In genomic region chr12:106305376-106305775, GRCh38 we compare ENCODE assay signal across 14 cellular contexts. TPM values are rescaled to one million over a fixed set of nuclear protein-coding genes. Genes with fewer than 3 reads are reported as not detected.
DNase-seq lines count a peak whose midpoint lies in the region; ATAC-seq and TF ChIP-seq lines count a peak whose summit lies in the region.
"Had no signal": no experiment of that assay in that cellular context is flagged by ENCODE, and none has a peak within 500 bp of the region (broad histone marks: within the 10 kb centered on the region; RNA-seq: fewer than 3 reads in every experiment).

No MANE protein-coding gene starts in this region.

- H3K9me2 ChIP-seq in Karpas-422 (replicated peaks; ENCODE audit: insufficient read depth, low read length): no peaks in the 10 kb centered on the region

- peak overlapping the region; percentile 42 for H3K9ac ChIP-seq in Karpas-422 (ENCODE audit: low read length)

- no peaks in the 10 kb centered on the region for H4K20me1 ChIP-seq in Karpas-422 (ENCODE audit: insufficient read depth, low read depth, low read length)

- H3K27ac Mint-ChIP-seq in effector memory CD8-positive, alpha-beta T cell: peak overlapping the region; percentile 11 to 100

- peaks cover 88% of the 10 kb centered on the region for H3K4me1 ChIP-seq in Karpas-422 (ENCODE audit: low read length)

- no peaks in the 10 kb centered on the region for H3K36me3 ChIP-seq in Karpas-422 (ENCODE audit: insufficient read depth, low read length)
- H3K36me3 ChIP-seq: upper lobe of right lung had no signal

- H3K4me1 Mint-ChIP-seq in effector memory CD8-positive, alpha-beta T cell (ENCODE audit: low read depth in 2 of 2): peaks cover 59 to 62% of the 10 kb centered on the region in 2 donors

- DNase-seq in NCI-H748 (lab: John Stamatoyannopoulos, UW; ENCODE audit: unreplicated experiment) (peak; percentile 27), NCI-H748 treated with DMSO at 0.1 percent for 48 hours (lab: John Stamatoyannopoulos, UW) (no peak), Karpas-422 (no peak), omental fat pad (ENCODE audit: low spot score) (no peak), COR-L47 (lab: John Stamatoyannopoulos, UW) (no peak)
- DNase-seq in effector memory CD8-positive, alpha-beta T cell: no peak
- DNase-seq: central memory CD4-positive, alpha-beta T cell; DMS153; NCI-H510A; SHP77 treated with DMSO at 0.1 percent for 48 hours; small intestine; upper lobe of right lung had no signal

- peak overlapping the region; percentile 91; the same call in 1 of the 2 replicates for H3K4me3 ChIP-seq in Karpas-422 (ENCODE audit: low read length)
- H3K4me3 ChIP-seq: upper lobe of right lung had no signal

- H3K9me3 ChIP-seq in Karpas-422 (ENCODE audit: low read length): no peaks in the 10 kb centered on the region
- H3K9me3 ChIP-seq: upper lobe of right lung had no signal

- H3K4me2 ChIP-seq in Karpas-422 (ENCODE audit: low read depth, low read length, poor library complexity, severe bottlenecking): peak overlapping the region; percentile 95

- no peak overlapping the region for H2AFZ ChIP-seq in Karpas-422 (ENCODE audit: low read length)

- TF ChIP-seq CTCF in omental fat pad (IDR thresholded peaks at IDR 0.05): no peak

- ATAC-seq in effector memory CD8-positive, alpha-beta T cell (replicated peaks): no peak
- ATAC-seq in omental fat pad (ENCODE audit: low FRiP score) (peak; percentile 1), SK-N-SH treated with all-trans-retinoic acid at 6 μM for 48 hours (no peak), HG03432 (IDR thresholded peaks at IDR 0.05; ENCODE audit: unreplicated experiment) (no peak)
- ATAC-seq: upper lobe of right lung had no signal

- H3K36me3 Mint-ChIP-seq in effector memory CD8-positive, alpha-beta T cell (ENCODE audit: insufficient read depth): peaks cover 31% of the 10 kb centered on the region

- H3K4me3 Mint-ChIP-seq in effector memory CD8-positive, alpha-beta T cell: peak overlapping the region in 1 of 2 donors; percentile 97

- no peaks in the 10 kb centered on the region for H3K27me3 ChIP-seq in Karpas-422 (ENCODE audit: low read length)
- H3K27me3 ChIP-seq: upper lobe of right lung had no signal

- H3K9me3 Mint-ChIP-seq in effector memory CD8-positive, alpha-beta T cell: no peaks in the 10 kb centered on the region

- H3K27ac ChIP-seq in Karpas-422 (ENCODE audit: low read length): peak overlapping the region; percentile 77
- H3K27ac ChIP-seq: upper lobe of right lung had no signal

- no peaks in the 10 kb centered on the region; the same call in 1 of the 2 replicates for H3K79me2 ChIP-seq in Karpas-422 (ENCODE audit: low read length)

- H3K27me3 Mint-ChIP-seq in effector memory CD8-positive, alpha-beta T cell: no peaks in the 10 kb centered on the region

TF ChIP-seq in SK-N-SH treated with all-trans-retinoic acid at 6 μM for 48 hours, 23 proteins besides CTCF, POLR2A, EP300 and RAD21:
- TF ChIP-seq SNAI2 (CRISPR knock-in tag; IDR thresholded peaks at IDR 0.05) (no peak), ARNTL (CRISPR knock-in tag; IDR thresholded peaks at IDR 0.05; ENCODE audit: borderline replicate concordance, low read depth) (no peak), TOX (CRISPR knock-in tag; IDR thresholded peaks at IDR 0.05; ENCODE audit: borderline replicate concordance) (no peak), BACH2 (CRISPR knock-in tag; IDR thresholded peaks at IDR 0.05; ENCODE audit: borderline replicate concordance) (no peak), POU6F1 (CRISPR knock-in tag; IDR thresholded peaks at IDR 0.05; ENCODE audit: borderline replicate concordance, low read depth) (no peak), CSDC2 (CRISPR knock-in tag; IDR thresholded peaks at IDR 0.05) (no peak), TSHZ2 (CRISPR knock-in tag; IDR thresholded peaks at IDR 0.05) (no peak), TCF4 (CRISPR knock-in tag; IDR thresholded peaks at IDR 0.05; ENCODE audit: borderline replicate concordance) (no peak), ZC3H10 (CRISPR knock-in tag; IDR thresholded peaks at IDR 0.05) (no peak), CREB5 (CRISPR knock-in tag; IDR thresholded peaks at IDR 0.05; ENCODE audit: low read depth) (no peak), ESRRG (CRISPR knock-in tag; IDR thresholded peaks at IDR 0.05) (no peak), OSR1 (CRISPR knock-in tag; IDR thresholded peaks at IDR 0.05) (no peak), ZFP3 (CRISPR knock-in tag; IDR thresholded peaks at IDR 0.05) (no peak), GLIS3 (CRISPR knock-in tag; IDR thresholded peaks at IDR 0.05) (no peak), RARB (CRISPR knock-in tag; IDR thresholded peaks at IDR 0.05) (no peak), ZNF70 (CRISPR knock-in tag; IDR thresholded peaks at IDR 0.05) (no peak)
- TF ChIP-seq, protein P1, sequence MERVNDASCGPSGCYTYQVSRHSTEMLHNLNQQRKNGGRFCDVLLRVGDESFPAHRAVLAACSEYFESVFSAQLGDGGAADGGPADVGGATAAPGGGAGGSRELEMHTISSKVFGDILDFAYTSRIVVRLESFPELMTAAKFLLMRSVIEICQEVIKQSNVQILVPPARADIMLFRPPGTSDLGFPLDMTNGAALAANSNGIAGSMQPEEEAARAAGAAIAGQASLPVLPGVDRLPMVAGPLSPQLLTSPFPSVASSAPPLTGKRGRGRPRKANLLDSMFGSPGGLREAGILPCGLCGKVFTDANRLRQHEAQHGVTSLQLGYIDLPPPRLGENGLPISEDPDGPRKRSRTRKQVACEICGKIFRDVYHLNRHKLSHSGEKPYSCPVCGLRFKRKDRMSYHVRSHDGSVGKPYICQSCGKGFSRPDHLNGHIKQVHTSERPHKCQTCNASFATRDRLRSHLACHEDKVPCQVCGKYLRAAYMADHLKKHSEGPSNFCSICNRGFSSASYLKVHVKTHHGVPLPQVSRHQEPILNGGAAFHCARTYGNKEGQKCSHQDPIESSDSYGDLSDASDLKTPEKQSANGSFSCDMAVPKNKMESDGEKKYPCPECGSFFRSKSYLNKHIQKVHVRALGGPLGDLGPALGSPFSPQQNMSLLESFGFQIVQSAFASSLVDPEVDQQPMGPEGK (CRISPR knock-in tag; IDR thresholded peaks at IDR 0.05; ENCODE audit: borderline replicate concordance): no peak

RNA-seq across cellular contexts. Expression of gene TCP11L2, which starts 2.8 kb away (rescaled TPM):
- total RNA-seq in Karpas-422 (2014; rRNA removed; shearing (Covaris generic); ENCODE audit: low replicate concordance): 40.1 and 55.9 TPM in 2 replicates
- 10 to 100 TPM; 14.3 to 54.1 (median 23.9) TPM for total RNA-seq in omental fat pad

RNA-seq across cellular contexts. Expression of gene POLR3B, which starts 52.2 kb away (rescaled TPM):
- total RNA-seq in Karpas-422 (2014; rRNA removed; shearing (Covaris generic); ENCODE audit: low replicate concordance): 10.0 and 13.6 TPM in 2 replicates
- 10 to 100 TPM in 1 of 4 donors, 1 to 10 TPM in 3; 7.1 to 10.9 (median 8.4) TPM for total RNA-seq in omental fat pad

RNA-seq across cellular contexts. Expression of gene CKAP4, which starts 57.6 kb away (rescaled TPM):
- total RNA-seq in Karpas-422 (2014; rRNA removed; shearing (Covaris generic); ENCODE audit: low replicate concordance): not detected in 2 replicates
- 10 to 100 TPM; 32.6 to 44.2 (median 33.5) TPM for total RNA-seq in omental fat pad

Comparison
In these comparisons a context has a peak if more than half of its experiments do, and no peak if none do; other contexts are left out.
1. RNA of gene CKAP4, which starts 57.6 kb away (total RNA-seq): 32.6 to 44.2 TPM in omental fat pad; not detected in Karpas-422; every median in the first group is over 10 times any median in the second.